ENCODE assay signal across 17 cellular contexts in the genomic region with DNA sequence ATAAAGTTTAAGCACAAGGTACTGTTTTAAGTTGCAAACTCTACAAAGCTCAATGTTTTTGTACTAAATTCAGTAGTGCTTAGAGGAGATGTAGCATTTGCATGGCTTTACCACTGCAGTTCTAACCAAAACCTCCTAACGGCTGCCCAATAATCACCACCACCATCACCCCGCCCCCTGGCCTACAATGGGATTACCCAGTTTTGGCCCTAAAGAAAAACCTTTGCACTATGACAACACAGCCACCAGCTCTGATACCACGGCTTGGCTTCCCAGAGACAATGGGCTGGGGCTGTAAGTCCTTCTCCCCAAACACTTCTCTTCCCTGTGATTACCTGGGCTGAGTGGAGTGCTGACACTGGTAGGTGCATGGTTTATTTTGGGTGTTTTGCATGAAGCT. TPM values are rescaled to one million over a fixed set of nuclear protein-coding genes. Genes with fewer than 3 reads are reported as not detected.
DNase-seq lines count a peak whose midpoint lies in the region; ATAC-seq, FAIRE-seq and TF ChIP-seq lines count a peak whose summit lies in the region.
"Had no signal": no experiment of that assay in that cellular context is flagged by ENCODE, and none has a peak within 500 bp of the region (broad histone marks: within the 10 kb centered on the region; RNA-seq: fewer than 3 reads in every experiment).

No MANE protein-coding gene starts in this region.

- H3K23ac ChIP-seq in H1 (ENCODE audit: insufficient read length) = no peak overlapping the region
- H3K23ac ChIP-seq in mesendoderm (ENCODE audit: low read length) = no peak overlapping the region

- TF ChIP-seq CTCF in HEK293 (tag by site-specific recombination; IDR thresholded peaks at IDR 0.05) (no peak), OCI-LY7 (conservative IDR thresholded peaks at IDR 0.05; ENCODE audit: low read length) (no peak), H1 (IDR thresholded peaks at IDR 0.05; ENCODE audit: control extremely low read depth in 1 of 3, insufficient read depth in 1 of 3, low read depth in 1 of 3, low read length in 3 of 3) (no peak), foreskin keratinocyte (conservative IDR thresholded peaks at IDR 0.05) (no peak)

- no peak overlapping the region for H4K91ac ChIP-seq in H1 (replicated peaks; ENCODE audit: insufficient read length, low read length)

- H3K4me3 ChIP-seq in HEK293 (ENCODE audit: low read depth, low read length) (no peak overlapping the region), OCI-LY7 (ENCODE audit: low read depth, low read length, poor library complexity, severe bottlenecking) (no peak overlapping the region), H1 (ENCODE audit: extremely low read depth in 1 of 4, insufficient read depth in 2 of 4, low read depth in 3 of 4, low read length in 4 of 4) (no peak overlapping the region), mesendoderm (ENCODE audit: low read length) (no peak overlapping the region)
- H3K4me3 ChIP-seq: BLaER1 treated with 17β-estradiol and CSF1 and Interleukin-3, amounts not matched to agents 10 nM and 100 nM; GM23338; HAP-1 had no signal

- no peak overlapping the region for H3K14ac ChIP-seq in H1 (ENCODE audit: insufficient read length)

- H2BK120ac ChIP-seq in H1 (replicated peaks; ENCODE audit: low read depth, low read length) (no peak overlapping the region), mesendoderm (ENCODE audit: low read depth, low read length) (no peak overlapping the region)

- TF ChIP-seq POLR2A in H1 (IDR thresholded peaks at IDR 0.05; ENCODE audit: control extremely low read depth in 1 of 2, low read depth in 2 of 2, low read length in 2 of 2) (no peak), erythroblast (IDR thresholded peaks at IDR 0.05; ENCODE audit: low read length) (no peak)

- H3K9ac ChIP-seq in H1 (replicated peaks in 1 of 4; ENCODE audit: extremely low read depth in 1 of 4, low read depth in 3 of 4, low read length in 3 of 4) (no peak overlapping the region), mesendoderm (ENCODE audit: low read length) (no peak overlapping the region)
- H3K9ac ChIP-seq: BLaER1 treated with 17β-estradiol and CSF1 and Interleukin-3, amounts not matched to agents 10 nM and 100 nM had no signal

- no peaks in the 10 kb centered on the region for H3K27me3 ChIP-seq in H1 (replicated peaks in 1 of 4; ENCODE audit: control insufficient read depth in 3 of 4, extremely low read depth in 1 of 4, insufficient read depth in 3 of 4, low read length in 3 of 4)
- H3K27me3 ChIP-seq in mesendoderm (ENCODE audit: insufficient read depth, low read length, poor library complexity) = no peaks in the 10 kb centered on the region
- peaks cover 22% of the 10 kb centered on the region for H3K27me3 ChIP-seq in foreskin keratinocyte
- H3K27me3 ChIP-seq: BLaER1 treated with 17β-estradiol and CSF1 and Interleukin-3, amounts not matched to agents 10 nM and 100 nM had no signal

- no peaks in the 10 kb centered on the region for H3K79me2 ChIP-seq in OCI-LY7 (ENCODE audit: insufficient read depth, low read depth, low read length)
- no peaks in the 10 kb centered on the region for H3K79me2 ChIP-seq in H1 (ENCODE audit: control insufficient read depth in 1 of 2, insufficient read depth in 2 of 2, low read length in 2 of 2)
- no peaks in the 10 kb centered on the region for H3K79me2 ChIP-seq in mesendoderm (ENCODE audit: control insufficient read depth, insufficient read depth, low read length)

- no peak for ATAC-seq in foreskin keratinocyte
- ATAC-seq: GM23338 had no signal

- BruUV-seq in OCI-LY7 (replicated peaks; lab: Mats Ljungman, UMichigan) = no TSS peak

- H2AK5ac ChIP-seq in H1 (ENCODE audit: low read depth, low read length) (no peak overlapping the region), mesendoderm (ENCODE audit: low read length) (no peak overlapping the region)

- CTCF ChIA-PET in HEK293 (lab: Yijun Ruan, JAX) = interaction anchor here (0.7 to 8.5 kb wide), 2 partner anchors 14 to 1068 kb away, joined by 5 to 79 read pairs; no protein-coding TSS in a partner anchor
- CTCF ChIA-PET in OCI-LY7 (lab: Charles Lee; ENCODE audit: unreplicated experiment) = no interaction called here
- CTCF ChIA-PET in H1 (lab: Charles Lee; ENCODE audit: partially characterized antibody) = interaction anchor here (0.6 to 1.5 kb wide), 6 partner anchors 9 to 31 kb away, joined by 3 to 6 read pairs (median 4); no protein-coding TSS in a partner anchor

- H2BK5ac ChIP-seq in H1 (ENCODE audit: low read depth, low read length) (no peak overlapping the region), mesendoderm (ENCODE audit: low read length) (no peak overlapping the region)

- H4K8ac ChIP-seq in H1 (ENCODE audit: extremely low read depth, insufficient read depth, low read length) = no peak overlapping the region
- no peak overlapping the region for H4K8ac ChIP-seq in mesendoderm (ENCODE audit: low read depth, low read length)

- 91% methylated on average over 3 of the region's 3 CpGs; no CpG with 5 or more reads in 1 of the 2 experiments for WGBS in H1 (ENCODE audit: extremely low coverage in 1 of 2, insufficient coverage in 1 of 2, insufficient read length in 1 of 2, insufficient replicate concordance in 2 of 2, low coverage in 1 of 2, low lambda C conversion rate in 2 of 2, missing lambda C conversion rate in 1 of 2), 2 experiments
- WGBS in mesendoderm (ENCODE audit: extremely low coverage, insufficient coverage, low lambda C conversion rate) = no CpG with 5 or more reads among the region's 3 CpGs

- peaks cover 3% of the 10 kb centered on the region; the same call in 1 of the 2 replicates for H3K4me1 ChIP-seq in HEK293 (ENCODE audit: control insufficient read depth, insufficient read depth, low read length)
- H3K4me1 ChIP-seq in OCI-LY7 (ENCODE audit: insufficient read depth, low read length, poor library complexity, severe bottlenecking) = peaks cover 40% of the 10 kb centered on the region
- peaks cover 0 to 5% (median 4%) of the 10 kb centered on the region in 4 experiments; a peak in 4 of 7 replicates for H3K4me1 ChIP-seq in H1 (replicated peaks in 1 of 4; ENCODE audit: control insufficient read depth in 3 of 4, insufficient read depth in 4 of 4, low read length in 3 of 4)
- H3K4me1 ChIP-seq in mesendoderm (ENCODE audit: control insufficient read depth, low read depth, low read length) = no peaks in the 10 kb centered on the region
- peaks cover 25% of the 10 kb centered on the region for H3K4me1 ChIP-seq in foreskin keratinocyte

- no peaks in the 10 kb centered on the region for H3K23me2 ChIP-seq in H1 (ENCODE audit: low read depth, low read length)

- intact Hi-C loops in OCI-LY7 (cut with micrococcal nuclease; ENCODE audit: unreplicated experiment) = no loop called here

- H3K27ac ChIP-seq in HEK293 (ENCODE audit: extremely low read depth, low read depth, low read length) (no peak overlapping the region), OCI-LY7 (ENCODE audit: low read depth, low read length, poor library complexity, severe bottlenecking) (no peak overlapping the region), H1 (ENCODE audit: low read depth, low read length) (no peak overlapping the region), mesendoderm (ENCODE audit: low read depth, low read length) (no peak overlapping the region), foreskin keratinocyte (no peak overlapping the region)
- H3K27ac ChIP-seq: BLaER1 treated with 17β-estradiol and CSF1 and Interleukin-3, amounts not matched to agents 10 nM and 100 nM had no signal

- H3K18ac ChIP-seq in H1 (ENCODE audit: extremely low read depth, low read length) = no peak overlapping the region
- H3K18ac ChIP-seq in mesendoderm (ENCODE audit: low read length) = no peak overlapping the region

- DNase-seq in OCI-LY7 (ENCODE audit: low spot score) (peak; percentile 30), H1 (ENCODE audit: low read depth in 1 of 2, low spot score in 2 of 2) (no peak), mesendoderm (peak; percentile 21), erythroblast (lab: John Stamatoyannopoulos, UW) (no peak), foreskin keratinocyte (no peak), H4 (ENCODE audit: low spot score) (no peak), middle frontal gyrus (ENCODE audit: extremely low spot score, low spot score) (no peak)
- DNase-seq: 8988T; ACHN; CD4-positive, CD25-positive, alpha-beta regulatory T cell; DMS53; HFFc6 had no signal

- H3K36me3 ChIP-seq in HEK293 (ENCODE audit: control insufficient read depth in 2 of 2, insufficient read depth in 1 of 2, low read length in 2 of 2) (peaks cover 0 to 2% of the 10 kb centered on the region in 2 experiments; a peak in 1 of 3 replicates), OCI-LY7 (ENCODE audit: insufficient read depth, low read length) (no peaks in the 10 kb centered on the region), H1 (ENCODE audit: control insufficient read depth in 2 of 4, insufficient read depth in 4 of 4, low read length in 3 of 4) (no peaks in the 10 kb centered on the region), mesendoderm (ENCODE audit: control insufficient read depth, insufficient read depth, low read length) (no peaks in the 10 kb centered on the region)
- H3K36me3 ChIP-seq: BLaER1 treated with 17β-estradiol and CSF1 and Interleukin-3, amounts not matched to agents 10 nM and 100 nM; HAP-1 had no signal

- H3K9me3 ChIP-seq in HEK293 (ENCODE audit: control insufficient read depth, insufficient read depth, low read depth, low read length) = no peaks in the 10 kb centered on the region
- H3K9me3 ChIP-seq in OCI-LY7 (ENCODE audit: low read length) = no peaks in the 10 kb centered on the region
- no peaks in the 10 kb centered on the region for H3K9me3 ChIP-seq in H1 (ENCODE audit: insufficient read depth in 2 of 2, low read depth in 1 of 2, low read length in 1 of 2)
- H3K9me3 ChIP-seq: BLaER1 treated with 17β-estradiol and CSF1 and Interleukin-3, amounts not matched to agents 10 nM and 100 nM; HAP-1 had no signal

- no peak overlapping the region for H3K4ac ChIP-seq in H1 (replicated peaks; ENCODE audit: insufficient read length, low read depth, low read length)
- H3K4ac ChIP-seq in mesendoderm (ENCODE audit: low read depth, low read length) = no peak overlapping the region

- H3K79me1 ChIP-seq in H1 (ENCODE audit: low read depth, low read length) (no peaks in the 10 kb centered on the region), mesendoderm (ENCODE audit: low read length) (no peaks in the 10 kb centered on the region)

- H3K56ac ChIP-seq in H1 (replicated peaks; ENCODE audit: insufficient read length, low read depth, low read length) = no peak overlapping the region
- H3K56ac ChIP-seq in mesendoderm (ENCODE audit: low read length) = no peak overlapping the region

- POLR2A ChIA-PET in HEK293 (lab: Yijun Ruan, JAX) (interaction anchor here (0.8 kb wide), 1 partner anchor 59 kb away, joined by 4 read pairs; no protein-coding TSS in a partner anchor), OCI-LY7 (lab: Charles Lee) (interaction anchor here (0.6 to 1.7 kb wide), 3 partner anchors 13 to 79 kb away, joined by 3 to 7 read pairs (median 4); no protein-coding TSS in a partner anchor), H1 (lab: Charles Lee; ENCODE audit: partially characterized antibody) (interaction anchor here (1.4 kb wide), 1 partner anchor 59 kb away, joined by 4 read pairs; no protein-coding TSS in a partner anchor)

- peak overlapping the region; percentile 18; the same call in 1 of the 2 replicates for H2AFZ ChIP-seq in OCI-LY7 (ENCODE audit: low read length)
- no peak overlapping the region for H2AFZ ChIP-seq in H1 (ENCODE audit: low read length)
- H2AFZ ChIP-seq: GM23338 had no signal

- H3K9me2 ChIP-seq in OCI-LY7 (ENCODE audit: insufficient read depth, low read length) = no peaks in the 10 kb centered on the region

- no peak overlapping the region for H2BK12ac ChIP-seq in H1 (ENCODE audit: low read depth, low read length)

- H4K20me1 ChIP-seq in OCI-LY7 (ENCODE audit: insufficient read depth, low read length) (no peaks in the 10 kb centered on the region), H1 (replicated peaks in 1 of 2; ENCODE audit: control insufficient read depth in 1 of 2, insufficient read depth in 2 of 2, low read length in 2 of 2) (no peaks in the 10 kb centered on the region)
- H4K20me1 ChIP-seq: BLaER1 treated with 17β-estradiol and CSF1 and Interleukin-3, amounts not matched to agents 10 nM and 100 nM had no signal

- no peak for TF ChIP-seq RAD21 in H1 (IDR thresholded peaks at IDR 0.05 in 1 of 2, conservative IDR thresholded peaks at IDR 0.05 in 1 of 2; ENCODE audit: low read depth in 2 of 2, low read length in 2 of 2)

- no peak for TF ChIP-seq EP300 in H1 (IDR thresholded peaks at IDR 0.05; ENCODE audit: borderline replicate concordance in 1 of 2, low read depth in 2 of 2, low read length in 2 of 2)

- no peak overlapping the region for H2BK20ac ChIP-seq in H1 (ENCODE audit: low read length)

- H2BK15ac ChIP-seq in H1 (ENCODE audit: low read length) (no peak overlapping the region), mesendoderm (replicated peaks; ENCODE audit: low read depth) (no peak overlapping the region)

- peak; percentile 52 for FAIRE-seq in H1 (lab: Jason Lieb, UNC)
- FAIRE-seq: GM12891 had no signal

- no peak overlapping the region for H4K5ac ChIP-seq in H1 (ENCODE audit: insufficient read length, low read depth, low read length)
- no peak overlapping the region for H4K5ac ChIP-seq in mesendoderm (ENCODE audit: low read length)

- H3K4me2 ChIP-seq in OCI-LY7 (ENCODE audit: low read length) = peak overlapping the region; percentile 12
- H3K4me2 ChIP-seq in H1 (ENCODE audit: insufficient read depth in 1 of 2, low read depth in 2 of 2, low read length in 2 of 2) = no peak overlapping the region
- no peak overlapping the region for H3K4me2 ChIP-seq in mesendoderm (ENCODE audit: low read length)
- H3K4me2 ChIP-seq: BLaER1 treated with 17β-estradiol and CSF1 and Interleukin-3, amounts not matched to agents 10 nM and 100 nM; GM23338 had no signal

RNA-seq across cellular contexts. Expression of gene MTMR4, which starts 58.4 kb away (rescaled TPM):
- total RNA-seq in OCI-LY7 (2014; rRNA removed; shearing (Covaris generic)) = 37.0 and 37.8 TPM in 2 replicates
- total RNA-seq in OCI-LY7 (2022) (51.0 and 61.1 TPM in 2 replicates), foreskin keratinocyte (32.2 and 32.9 TPM in 2 replicates)
- 33.4 and 39.2 TPM in 2 replicates for total RNA-seq in H1 (2021; fragmentation: NEBNext Ultra II Directional; extraction: Animal tissue kit (Norgen Biotek cat#: 25700))
- polyA plus RNA-seq in H1 (2011; rRNA removed) (15.9 and 17.7 TPM in 2 replicates), foreskin keratinocyte (5.6 and 6.7 TPM in 2 replicates)
- 27.1 TPM for polyA plus RNA-seq in H1 (2011; cell fraction: cytosol; rRNA removed)
- polyA plus RNA-seq in H1 (2011; cell fraction: nucleus; rRNA removed) = 54.2 TPM
- 17.8 to 25.9 TPM (median 22.8 TPM) in 4 replicates for polyA plus RNA-seq in H1 (2012, experiment 1 of 2)
- 8.3 TPM for polyA plus RNA-seq in H1 (2012, experiment 2 of 2)
- polyA plus RNA-seq in H1 (2013, experiment 1 of 2) = 11.7 TPM
- 10.6 TPM for polyA plus RNA-seq in H1 (2013, experiment 2 of 2)
- polyA minus RNA-seq in H1 (2011; rRNA and poly(A)+ RNA removed) = 149 and 157 TPM in 2 replicates
- polyA minus RNA-seq in H1 (2011; cell fraction: cytosol; rRNA and poly(A)+ RNA removed) = 35.4 TPM
- 40.5 TPM for polyA minus RNA-seq in H1 (2011; cell fraction: nucleus; rRNA and poly(A)+ RNA removed)
- polyA plus RNA-seq in mesendoderm (2013, experiment 1 of 2) = 10.5 TPM
- 10.3 TPM for polyA plus RNA-seq in mesendoderm (2013, experiment 2 of 2)
- total RNA-seq in H4 (2014; rRNA removed; shearing (Covaris generic)) = 31.1 and 43.5 TPM in 2 replicates

Comparison
In these comparisons a context has a peak if more than half of its experiments do, and no peak if none do; other contexts are left out.
1. DNase-seq: peak in OCI-LY7 (single experiment) and mesendoderm (single experiment); none in H1 (0 of 2), erythroblast (0 of 2), foreskin keratinocyte (0 of 2), H4 (single experiment) and middle frontal gyrus (single experiment).